1 cellular context compared by ENCODE assay signal in genomic region chr2:187986392-187987105, GRCh38.
TF ChIP-seq lines count a peak whose summit lies in the region.

No MANE protein-coding gene starts in this region.

TF ChIP-seq in WTC11, 78 proteins besides CTCF, POLR2A, EP300 and RAD21 (continued from another document):
- TF ChIP-seq ATF6 (CRISPR knock-in tag; IDR thresholded peaks at IDR 0.05) = no peak
- TF ChIP-seq SMAD3 (CRISPR knock-in tag; IDR thresholded peaks at IDR 0.05; ENCODE audit: borderline replicate concordance) = no peak
- no peak for TF ChIP-seq NR2C2 (CRISPR knock-in tag; IDR thresholded peaks at IDR 0.05)
- no peak for TF ChIP-seq ZNF425 (CRISPR knock-in tag; conservative IDR thresholded peaks at IDR 0.05)
- TF ChIP-seq TEAD1 (CRISPR knock-in tag; IDR thresholded peaks at IDR 0.05) = no peak
- TF ChIP-seq GTF2I (CRISPR knock-in tag; conservative IDR thresholded peaks at IDR 0.05) = no peak
- TF ChIP-seq E2F1 (CRISPR knock-in tag; IDR thresholded peaks at IDR 0.05) = no peak
- no peak for TF ChIP-seq ATF1 (CRISPR knock-in tag; IDR thresholded peaks at IDR 0.05)
- no peak for TF ChIP-seq SMAD4 (CRISPR knock-in tag; IDR thresholded peaks at IDR 0.05)
- no peak for TF ChIP-seq STAT6 (CRISPR knock-in tag; conservative IDR thresholded peaks at IDR 0.05; ENCODE audit: low read depth)
- no peak for TF ChIP-seq NFE2L1 (CRISPR knock-in tag; IDR thresholded peaks at IDR 0.05)
- no peak for TF ChIP-seq HMGXB4 (CRISPR knock-in tag; IDR thresholded peaks at IDR 0.05)
- no peak for TF ChIP-seq EMX1 (CRISPR knock-in tag; IDR thresholded peaks at IDR 0.05)
